Comparison of ENCODE assay signal across 8 cellular contexts in genomic region chr19:9324584-9324962, GRCh38. TPM values are rescaled to one million over a fixed set of nuclear protein-coding genes. Genes with fewer than 3 reads are reported as not detected.
DNase-seq lines count a peak whose midpoint lies in the region; ATAC-seq, FAIRE-seq and TF ChIP-seq lines count a peak whose summit lies in the region.

No MANE protein-coding gene starts in this region.

- H3K27ac ChIP-seq in DND-41 (ENCODE audit: low read length) (peak overlapping the region; percentile 83), endothelial cell of umbilical vein (ENCODE audit: insufficient read depth, low read depth, low read length) (peak overlapping the region; percentile 2), parathyroid adenoma (peak overlapping the region; percentile 84)

- CTCF ChIA-PET in endothelial cell of umbilical vein (lab: Charles Lee) = no interaction called here

- no peak for DNase-seq in DND-41
- DNase-seq in RKO (ENCODE audit: low spot score) = peak; percentile 12
- no peak for DNase-seq in endothelial cell of umbilical vein (ENCODE audit: low read depth, low spot score)
- DNase-seq in GM19239 (ENCODE audit: insufficient read length, low spot score) = no peak
- no peak for DNase-seq in stimulated activated CD4-positive, alpha-beta T cell treated with anti-CD3 and anti-CD28 coated beads, Interleukin-2, amount 100 ng/mL, for 48 hours
- no peak for DNase-seq in H54 (ENCODE audit: insufficient read length, low spot score)
- no peak for DNase-seq in GM10266 (ENCODE audit: extremely low spot score)

- ATAC-seq in DND-41 (ENCODE audit: insufficient read depth, low read depth) = no peak

- H3K79me2 ChIP-seq in DND-41 (ENCODE audit: insufficient read depth, low read length) (peaks cover 54% of the 10 kb centered on the region), endothelial cell of umbilical vein (ENCODE audit: control insufficient read depth, insufficient read depth, low read length) (peaks cover 5% of the 10 kb centered on the region), parathyroid adenoma (peaks cover 4% of the 10 kb centered on the region)

- dilution Hi-C loops in endothelial cell of umbilical vein (cut with MboI; ENCODE audit: extremely low pct_ligation_motif_present, low sequenced_read_pairs) = no loop called here

- no peak for TF ChIP-seq POLR2A in endothelial cell of umbilical vein (IDR thresholded peaks at IDR 0.05; ENCODE audit: low read depth, low read length)
- TF ChIP-seq POLR2A in H54 (IDR thresholded peaks at IDR 0.05; ENCODE audit: low read depth, low read length) = no peak

- peaks cover 19% of the 10 kb centered on the region for H3K9me3 ChIP-seq in DND-41 (ENCODE audit: insufficient read depth, low read length, severe bottlenecking)
- H3K9me3 ChIP-seq in endothelial cell of umbilical vein (replicated peaks; ENCODE audit: control insufficient read depth, insufficient read depth, low read length) = no peaks in the 10 kb centered on the region
- no peaks in the 10 kb centered on the region for H3K9me3 ChIP-seq in parathyroid adenoma (ENCODE audit: control insufficient read depth, low read length)

- BruUV-seq in endothelial cell of umbilical vein (replicated peaks; lab: Mats Ljungman, UMichigan) = no TSS peak

- H3K9ac ChIP-seq in DND-41 (ENCODE audit: low read depth, low read length) (peak overlapping the region; percentile 85), endothelial cell of umbilical vein (replicated peaks; ENCODE audit: extremely low read depth, insufficient read depth, low read length) (peak overlapping the region; percentile 52), parathyroid adenoma (peak overlapping the region; percentile 12)

- no peaks in the 10 kb centered on the region for H3K9me1 ChIP-seq in endothelial cell of umbilical vein (replicated peaks; ENCODE audit: control insufficient read depth, extremely low read depth, insufficient read depth, low read length)

- peaks cover 36% of the 10 kb centered on the region for H3K36me3 ChIP-seq in DND-41 (ENCODE audit: insufficient read depth, low read length)
- no peaks in the 10 kb centered on the region for H3K36me3 ChIP-seq in endothelial cell of umbilical vein (ENCODE audit: control insufficient read depth in 2 of 2, extremely low read depth in 1 of 2, insufficient read depth in 2 of 2, low read length in 2 of 2)
- H3K36me3 ChIP-seq in parathyroid adenoma (ENCODE audit: control insufficient read depth, insufficient read depth, low read length) = no peaks in the 10 kb centered on the region

- H2AFZ ChIP-seq in DND-41 (ENCODE audit: low read depth, low read length) (peak overlapping the region; percentile 82), endothelial cell of umbilical vein (ENCODE audit: low read depth, low read length) (peak overlapping the region; percentile 66), parathyroid adenoma (peak overlapping the region; percentile 98)

- H3K27me3 ChIP-seq in DND-41 (ENCODE audit: insufficient read depth, low read length, poor library complexity) (no peaks in the 10 kb centered on the region), endothelial cell of umbilical vein (ENCODE audit: control insufficient read depth in 2 of 2, insufficient read depth in 2 of 2, low read length in 2 of 2) (no peaks in the 10 kb centered on the region), parathyroid adenoma (ENCODE audit: control insufficient read depth, insufficient read depth, low read length) (no peaks in the 10 kb centered on the region)

- H3K4me3 ChIP-seq in DND-41 (ENCODE audit: low read depth in 1 of 2, low read length in 2 of 2) = peak overlapping the region; percentile 47 to 88
- H3K4me3 ChIP-seq in endothelial cell of umbilical vein (replicated peaks in 1 of 3; ENCODE audit: insufficient read depth in 1 of 3, low read depth in 1 of 3, low read length in 3 of 3) = peak overlapping the region; percentile 58 to 94 (median 79)
- peak overlapping the region; percentile 95 for H3K4me3 ChIP-seq in parathyroid adenoma (ENCODE audit: low read depth, low read length)

- FAIRE-seq in endothelial cell of umbilical vein (lab: Jason Lieb, UNC) (no peak), GM19239 (lab: Jason Lieb, UNC) (no peak), H54 (lab: Jason Lieb, UNC) (no peak)

- TF ChIP-seq CTCF in DND-41 (IDR thresholded peaks at IDR 0.05; ENCODE audit: borderline replicate concordance, extremely low read depth, low read length, poor library complexity, severe bottlenecking) = no peak
- no peak for TF ChIP-seq CTCF in endothelial cell of umbilical vein (IDR thresholded peaks at IDR 0.05; ENCODE audit: extremely low read depth in 1 of 2, insufficient read depth in 1 of 2, low read depth in 1 of 2, low read length in 2 of 2)
- no peak for TF ChIP-seq CTCF in parathyroid adenoma (IDR thresholded peaks at IDR 0.05)
- TF ChIP-seq CTCF in GM10266 (IDR thresholded peaks at IDR 0.05; ENCODE audit: control insufficient read depth, insufficient read depth, low read depth, missing control alignments) = no peak

- peak overlapping the region; percentile 94 for H3K4me2 ChIP-seq in DND-41 (ENCODE audit: insufficient read depth, low read length)
- H3K4me2 ChIP-seq in endothelial cell of umbilical vein (ENCODE audit: insufficient read depth, low read length) = peak overlapping the region; percentile 82
- H3K4me2 ChIP-seq in parathyroid adenoma (ENCODE audit: low read length) = peak overlapping the region; percentile 85

- POLR2A ChIA-PET in endothelial cell of umbilical vein (lab: Charles Lee) = no interaction called here

- intact Hi-C loops in endothelial cell of umbilical vein (cut with micrococcal nuclease) = loop anchor here (1.0 to 5.0 kb wide), 4 partner anchors 15 to 214 kb away; partner anchors contain the start of genes OR7G3, ZNF266, ZNF426 and ZNF699

- peaks cover 41% of the 10 kb centered on the region for H3K4me1 ChIP-seq in DND-41 (ENCODE audit: insufficient read depth, low read length)
- peaks cover 10% of the 10 kb centered on the region for H3K4me1 ChIP-seq in endothelial cell of umbilical vein (ENCODE audit: control insufficient read depth, extremely low read depth, insufficient read depth, low read length)
- no peaks in the 10 kb centered on the region for H3K4me1 ChIP-seq in parathyroid adenoma

- H4K20me1 ChIP-seq in DND-41 (ENCODE audit: insufficient read depth, low read length) = no peaks in the 10 kb centered on the region
- no peaks in the 10 kb centered on the region for H4K20me1 ChIP-seq in endothelial cell of umbilical vein (replicated peaks; ENCODE audit: control insufficient read depth, extremely low read depth, insufficient read depth, low read length)

TF ChIP-seq in endothelial cell of umbilical vein, 7 proteins besides CTCF, POLR2A, EP300 and RAD21:
- TF ChIP-seq JUN (IDR thresholded peaks at IDR 0.05; ENCODE audit: borderline replicate concordance, insufficient read depth, insufficient read length, low read depth) (no peak), MAX (IDR thresholded peaks at IDR 0.05; ENCODE audit: insufficient read depth, insufficient read length) (no peak), MYC (IDR thresholded peaks at IDR 0.05; ENCODE audit: low read depth, low read length) (no peak), POLR2AphosphoS5 (IDR thresholded peaks at IDR 0.05; ENCODE audit: insufficient read depth, low read depth, low read length) (no peak), FOS (IDR thresholded peaks at IDR 0.05; ENCODE audit: borderline replicate concordance, insufficient read depth, low read length) (no peak), EZH2 (IDR thresholded peaks at IDR 0.05; ENCODE audit: borderline replicate concordance, low read depth, low read length, severe bottlenecking) (no peak), GATA2 (IDR thresholded peaks at IDR 0.05; ENCODE audit: insufficient read depth, insufficient read length, low read depth, low read length) (no peak)

RNA-seq across cellular contexts. Expression of gene ZNF559, which starts 0.6 kb away (rescaled TPM):
- 10.1 and 13.5 TPM in 2 replicates for total RNA-seq in endothelial cell of umbilical vein
- 6.1 and 7.8 TPM in 2 replicates for polyA plus RNA-seq in endothelial cell of umbilical vein
- 10.3 and 12.6 TPM in 2 replicates for polyA plus RNA-seq in endothelial cell of umbilical vein (2011; cell fraction: cytosol; rRNA removed)
- polyA plus RNA-seq in endothelial cell of umbilical vein (2011; cell fraction: nucleus; rRNA removed) = 27.1 and 32.6 TPM in 2 replicates
- 12.9 and 13.0 TPM in 2 replicates for polyA plus RNA-seq in endothelial cell of umbilical vein (2012)
- polyA minus RNA-seq in endothelial cell of umbilical vein = 9.2 and 11.1 TPM in 2 replicates
- 4.0 TPM for polyA minus RNA-seq in endothelial cell of umbilical vein (2011; cell fraction: cytosol; rRNA and poly(A)+ RNA removed)
- 10.1 and 11.8 TPM in 2 replicates for polyA minus RNA-seq in endothelial cell of umbilical vein (2011; cell fraction: nucleus; rRNA and poly(A)+ RNA removed)

RNA-seq across cellular contexts. Expression of gene ZNF699, which starts 14.9 kb away (rescaled TPM):
- 3.9 and 4.7 TPM in 2 replicates for total RNA-seq in endothelial cell of umbilical vein
- polyA plus RNA-seq in endothelial cell of umbilical vein = 0.48 and 0.59 TPM in 2 replicates
- 0.48 and 0.82 TPM in 2 replicates for polyA plus RNA-seq in endothelial cell of umbilical vein (2011; cell fraction: cytosol; rRNA removed)
- polyA plus RNA-seq in endothelial cell of umbilical vein (2011; cell fraction: nucleus; rRNA removed) = 3.1 and 3.5 TPM in 2 replicates
- polyA plus RNA-seq in endothelial cell of umbilical vein (2012) = 0.95 and 1.1 TPM in 2 replicates
- 3.4 and 7.5 TPM in 2 replicates for polyA minus RNA-seq in endothelial cell of umbilical vein
- 1.2 TPM for polyA minus RNA-seq in endothelial cell of umbilical vein (2011; cell fraction: cytosol; rRNA and poly(A)+ RNA removed)
- 3.1 and 3.6 TPM in 2 replicates for polyA minus RNA-seq in endothelial cell of umbilical vein (2011; cell fraction: nucleus; rRNA and poly(A)+ RNA removed)

RNA-seq across cellular contexts. Expression of gene ZNF177, which starts 38.2 kb away (rescaled TPM):
- total RNA-seq in endothelial cell of umbilical vein = 0.42 and 0.69 TPM in 2 replicates
- 0.76 and 0.86 TPM in 2 replicates for polyA plus RNA-seq in endothelial cell of umbilical vein
- 1.1 and 1.2 TPM in 2 replicates for polyA plus RNA-seq in endothelial cell of umbilical vein (2011; cell fraction: cytosol; rRNA removed)
- polyA plus RNA-seq in endothelial cell of umbilical vein (2011; cell fraction: nucleus; rRNA removed) = 7.0 and 7.2 TPM in 2 replicates
- 1.4 and 1.6 TPM in 2 replicates for polyA plus RNA-seq in endothelial cell of umbilical vein (2012)
- 0.66 and 0.79 TPM in 2 replicates for polyA minus RNA-seq in endothelial cell of umbilical vein
- not detected for polyA minus RNA-seq in endothelial cell of umbilical vein (2011; cell fraction: cytosol; rRNA and poly(A)+ RNA removed)
- 1.3 and 2.5 TPM in 2 replicates for polyA minus RNA-seq in endothelial cell of umbilical vein (2011; cell fraction: nucleus; rRNA and poly(A)+ RNA removed)

Comparison
In these comparisons a context has a peak if more than half of its experiments do, and no peak if none do; other contexts are left out.
1. H3K27ac ChIP-seq: peak in every context shown above with its lines; median percentile 84 in parathyroid adenoma; 83 in DND-41; 2 in endothelial cell of umbilical vein.
2. H3K9ac ChIP-seq: peak in every context shown above with its lines; median percentile 85 in DND-41; 52 in endothelial cell of umbilical vein; 12 in parathyroid adenoma.